Comparison of ENCODE assay signal across 11 cellular contexts in the genomic region with DNA sequence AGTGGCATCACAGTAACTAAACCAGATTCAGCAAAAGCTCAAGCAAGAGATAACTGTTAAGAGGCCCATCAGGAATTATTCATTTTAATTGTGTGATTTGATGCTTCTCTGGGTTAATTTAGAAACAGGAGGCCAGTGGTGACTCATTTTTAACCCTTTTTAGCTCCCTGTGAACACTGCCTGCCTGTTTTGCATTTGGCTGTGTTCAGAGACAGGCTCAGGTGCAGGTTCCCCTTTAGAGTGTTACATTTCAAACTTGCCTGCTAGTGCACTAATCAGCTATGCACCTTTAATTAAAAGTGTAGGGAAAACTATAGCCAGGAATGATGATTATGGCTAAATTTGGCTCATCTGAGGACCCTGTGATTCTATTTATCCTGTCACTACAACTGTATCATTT.
A peak's percentile ranks its signal among the peaks of the same experiment; 100 is the strongest.
DNase-seq lines count a peak whose midpoint lies in the region; ATAC-seq lines count a peak whose summit lies in the region.
"Had no signal": no experiment of that assay in that cellular context is flagged by ENCODE, and none has a peak within 500 bp of the region (broad histone marks: within the 10 kb centered on the region; RNA-seq: fewer than 3 reads in every experiment).

No MANE protein-coding gene starts in this region.

- no peak overlapping the region for H3K27ac Mint-ChIP-seq in activated naive CD8-positive, alpha-beta T cell treated with anti-CD3 and anti-CD28 coated beads, Interleukin-2, amount 50 U/mL, for 24 hours
- H3K27ac Mint-ChIP-seq: natural killer cell treated with Interleukin-12 subunit alpha and Interleukin-12 subunit beta and Interleukin-15 and Interleukin-18, amount 100 ng/mL, for 72 hours had no signal

- H3K9me3 Mint-ChIP-seq in activated naive CD8-positive, alpha-beta T cell treated with anti-CD3 and anti-CD28 coated beads, Interleukin-2, amount 50 U/mL, for 24 hours, result no peaks in the 10 kb centered on the region
- H3K9me3 Mint-ChIP-seq: natural killer cell treated with Interleukin-12 subunit alpha and Interleukin-12 subunit beta and Interleukin-15 and Interleukin-18, amount 100 ng/mL, for 72 hours had no signal

- no peak overlapping the region for H3K4me3 Mint-ChIP-seq in activated naive CD8-positive, alpha-beta T cell treated with anti-CD3 and anti-CD28 coated beads, Interleukin-2, amount 50 U/mL, for 24 hours
- H3K4me3 Mint-ChIP-seq: natural killer cell treated with Interleukin-12 subunit alpha and Interleukin-12 subunit beta and Interleukin-15 and Interleukin-18, amount 100 ng/mL, for 72 hours had no signal

- peaks cover 16% of the 10 kb centered on the region for H3K36me3 Mint-ChIP-seq in activated naive CD8-positive, alpha-beta T cell treated with anti-CD3 and anti-CD28 coated beads, Interleukin-2, amount 50 U/mL, for 24 hours (ENCODE audit: low read depth)
- H3K36me3 Mint-ChIP-seq: natural killer cell treated with Interleukin-12 subunit alpha and Interleukin-12 subunit beta and Interleukin-15 and Interleukin-18, amount 100 ng/mL, for 72 hours had no signal

- no peak for DNase-seq in activated naive CD8-positive, alpha-beta T cell treated with anti-CD3 and anti-CD28 coated beads, Interleukin-2, amount 50 U/mL, for 24 hours
- DNase-seq in epidermal melanocyte (ENCODE audit: insufficient read length, low spot score), result no peak
- DNase-seq in NCI-H2029 (lab: John Stamatoyannopoulos, UW), result no peak
- DNase-seq in amygdala (lab: John Stamatoyannopoulos, UW), result no peak
- DNase-seq: foreskin melanocyte, NCI-H1048, T-helper 9 cell had no signal

- H3K4me1 Mint-ChIP-seq in activated naive CD8-positive, alpha-beta T cell treated with anti-CD3 and anti-CD28 coated beads, Interleukin-2, amount 50 U/mL, for 24 hours, result peaks cover 87% of the 10 kb centered on the region

- ATAC-seq in GM18499 (IDR thresholded peaks at IDR 0.05; ENCODE audit: insufficient read depth, unreplicated experiment) (peak; percentile 38), GM19372 (IDR thresholded peaks at IDR 0.05; ENCODE audit: low read depth, unreplicated experiment) (peak; percentile 54), HG03066 (IDR thresholded peaks at IDR 0.05; ENCODE audit: low read depth, unreplicated experiment) (peak; percentile 57)
- peak; percentile 95 for ATAC-seq in activated naive CD8-positive, alpha-beta T cell treated with anti-CD3 and anti-CD28 coated beads, Interleukin-2, amount 50 U/mL, for 24 hours

- no peaks in the 10 kb centered on the region for H3K27me3 Mint-ChIP-seq in activated naive CD8-positive, alpha-beta T cell treated with anti-CD3 and anti-CD28 coated beads, Interleukin-2, amount 50 U/mL, for 24 hours
- H3K27me3 Mint-ChIP-seq: natural killer cell treated with Interleukin-12 subunit alpha and Interleukin-12 subunit beta and Interleukin-15 and Interleukin-18, amount 100 ng/mL, for 72 hours had no signal

Comparison
In these comparisons a context has a peak if more than half of its experiments do, and no peak if none do; other contexts are left out.
1. ATAC-seq: peak in every context shown above with its lines; median percentile 95 in activated naive CD8-positive, alpha-beta T cell treated with anti-CD3 and anti-CD28 coated beads, Interleukin-2, amount 50 U/mL, for 24 hours; 57 in HG03066; 54 in GM19372; 38 in GM18499.